In the genomic region with DNA sequence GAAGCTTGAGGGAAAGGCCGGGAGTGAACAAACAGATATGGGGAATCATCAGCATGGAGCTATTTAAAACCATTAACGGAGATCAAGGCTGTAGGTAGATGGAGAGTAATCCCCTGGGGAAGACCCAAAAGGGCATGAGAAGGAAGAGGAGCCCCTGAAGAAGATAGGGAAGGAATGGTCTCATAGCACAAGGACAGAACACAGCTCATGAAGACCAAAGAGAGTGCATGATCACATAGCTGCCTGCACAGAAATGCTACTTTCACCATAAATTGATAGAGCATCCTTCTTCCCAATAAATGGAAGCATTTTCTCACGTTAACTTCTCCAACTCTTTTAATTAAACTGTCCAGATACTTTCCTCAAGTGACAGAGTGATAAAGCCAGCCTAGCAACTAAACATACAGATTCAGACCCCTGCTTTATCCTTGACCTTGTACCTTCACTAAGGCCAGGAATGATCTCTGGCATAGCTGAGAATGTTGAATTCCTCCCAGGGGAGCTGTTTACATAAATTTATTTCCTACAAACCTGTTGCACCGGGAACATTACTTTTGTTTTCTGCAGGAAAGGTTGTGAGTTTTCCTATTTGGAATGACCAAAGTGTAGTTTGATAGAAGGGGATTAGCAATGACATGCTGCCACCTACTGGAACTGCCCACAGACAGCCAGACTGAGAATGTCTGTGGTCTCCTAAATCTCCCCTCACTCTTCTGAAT, we compare ENCODE assay signal across 8 cellular contexts.
DNase-seq lines count a peak whose midpoint lies in the region; ATAC-seq lines count a peak whose summit lies in the region.

No MANE protein-coding gene starts in this region.

- H3K18ac ChIP-seq in mesendoderm (ENCODE audit: low read length), result no peak overlapping the region

- no CpG with 5 or more reads among the region's 4 CpGs for WGBS in mesendoderm (ENCODE audit: extremely low coverage, insufficient coverage, low lambda C conversion rate)

- no peak overlapping the region for H3K4me2 ChIP-seq in mesendoderm (ENCODE audit: low read length)

- H3K27ac ChIP-seq in mesendoderm (ENCODE audit: low read depth, low read length), result no peak overlapping the region

- H3K56ac ChIP-seq in mesendoderm (ENCODE audit: low read length), result no peak overlapping the region

- no peaks in the 10 kb centered on the region for H3K79me1 ChIP-seq in mesendoderm (ENCODE audit: low read length)

- intact Hi-C loops in activated naive CD4-positive, alpha-beta T cell treated with anti-CD3 and anti-CD28 coated beads for 36 hours (cut with micrococcal nuclease), result no loop called here

- H3K79me2 ChIP-seq in mesendoderm (ENCODE audit: control insufficient read depth, insufficient read depth, low read length), result no peaks in the 10 kb centered on the region

- DNase-seq in activated naive CD4-positive, alpha-beta T cell treated with anti-CD3 and anti-CD28 coated beads for 36 hours, result peak; percentile 14
- no peak for DNase-seq in activated naive CD4-positive, alpha-beta T cell treated with anti-CD3 and anti-CD28 coated beads, Interleukin-2, amount 50 U/mL, for 72 hours (ENCODE audit: low spot score in 2 of 2)
- DNase-seq in NCI-H526 (lab: John Stamatoyannopoulos, UW) (peak; percentile 44 to 76), dedifferentiated amniotic fluid mesenchymal stem cell (ENCODE audit: extremely low spot score) (peak; percentile 26), mesendoderm (peak; percentile 56), GM19240 (ENCODE audit: insufficient read length, low spot score) (no peak)
- DNase-seq in activated naive CD8-positive, alpha-beta T cell treated with anti-CD3 and anti-CD28 coated beads for 36 hours, result no peak

- no peak overlapping the region for H3K9ac ChIP-seq in mesendoderm (ENCODE audit: low read length)

- no peaks in the 10 kb centered on the region for H3K27me3 Mint-ChIP-seq in activated naive CD4-positive, alpha-beta T cell treated with anti-CD3 and anti-CD28 coated beads for 36 hours (ENCODE audit: low read depth)
- no peaks in the 10 kb centered on the region for H3K27me3 Mint-ChIP-seq in activated naive CD8-positive, alpha-beta T cell treated with anti-CD3 and anti-CD28 coated beads for 36 hours

- H3K4me1 Mint-ChIP-seq in activated naive CD4-positive, alpha-beta T cell treated with anti-CD3 and anti-CD28 coated beads for 36 hours (ENCODE audit: low read depth), result no peaks in the 10 kb centered on the region
- H3K4me1 Mint-ChIP-seq in activated naive CD8-positive, alpha-beta T cell treated with anti-CD3 and anti-CD28 coated beads for 36 hours, result no peaks in the 10 kb centered on the region

- peaks cover 4% of the 10 kb centered on the region for H3K36me3 Mint-ChIP-seq in activated naive CD4-positive, alpha-beta T cell treated with anti-CD3 and anti-CD28 coated beads for 36 hours (ENCODE audit: low read depth)
- H3K36me3 Mint-ChIP-seq in activated naive CD4-positive, alpha-beta T cell treated with anti-CD3 and anti-CD28 coated beads, Interleukin-2, amount 50 U/mL, for 72 hours, result no peaks in the 10 kb centered on the region
- peaks cover 2% of the 10 kb centered on the region for H3K36me3 Mint-ChIP-seq in activated naive CD8-positive, alpha-beta T cell treated with anti-CD3 and anti-CD28 coated beads for 36 hours

- no peaks in the 10 kb centered on the region for H3K27me3 ChIP-seq in mesendoderm (ENCODE audit: insufficient read depth, low read length, poor library complexity)

- CTCF ChIA-PET in activated naive CD4-positive, alpha-beta T cell treated with anti-CD3 and anti-CD28 coated beads for 36 hours (lab: Charles Lee), result interaction anchor here (1.1 kb wide), 1 partner anchor 14 kb away, joined by 4 read pairs; no protein-coding TSS in a partner anchor

- H3K36me3 ChIP-seq in mesendoderm (ENCODE audit: control insufficient read depth, insufficient read depth, low read length), result no peaks in the 10 kb centered on the region

- no peak overlapping the region for H3K23ac ChIP-seq in mesendoderm (ENCODE audit: low read length)

- H2BK15ac ChIP-seq in mesendoderm (replicated peaks; ENCODE audit: low read depth), result no peak overlapping the region

- no peaks in the 10 kb centered on the region for H3K9me3 Mint-ChIP-seq in activated naive CD4-positive, alpha-beta T cell treated with anti-CD3 and anti-CD28 coated beads for 36 hours
- H3K9me3 Mint-ChIP-seq in activated naive CD4-positive, alpha-beta T cell treated with anti-CD3 and anti-CD28 coated beads, Interleukin-2, amount 50 U/mL, for 72 hours, result no peaks in the 10 kb centered on the region
- no peaks in the 10 kb centered on the region for H3K9me3 Mint-ChIP-seq in activated naive CD8-positive, alpha-beta T cell treated with anti-CD3 and anti-CD28 coated beads for 36 hours

- no peak overlapping the region for H3K27ac Mint-ChIP-seq in activated naive CD4-positive, alpha-beta T cell treated with anti-CD3 and anti-CD28 coated beads for 36 hours
- no peak overlapping the region for H3K27ac Mint-ChIP-seq in activated naive CD4-positive, alpha-beta T cell treated with anti-CD3 and anti-CD28 coated beads, Interleukin-2, amount 50 U/mL, for 72 hours
- H3K27ac Mint-ChIP-seq in activated naive CD8-positive, alpha-beta T cell treated with anti-CD3 and anti-CD28 coated beads for 36 hours, result no peak overlapping the region

- no peak overlapping the region for H4K5ac ChIP-seq in mesendoderm (ENCODE audit: low read length)

- H2AK5ac ChIP-seq in mesendoderm (ENCODE audit: low read length), result no peak overlapping the region

- no peak overlapping the region for H3K4me3 Mint-ChIP-seq in activated naive CD4-positive, alpha-beta T cell treated with anti-CD3 and anti-CD28 coated beads for 36 hours
- no peak overlapping the region for H3K4me3 Mint-ChIP-seq in activated naive CD8-positive, alpha-beta T cell treated with anti-CD3 and anti-CD28 coated beads for 36 hours

- H2BK120ac ChIP-seq in mesendoderm (ENCODE audit: low read depth, low read length), result no peak overlapping the region

- H3K4me3 ChIP-seq in mesendoderm (ENCODE audit: low read length), result no peak overlapping the region

- H3K4me1 ChIP-seq in mesendoderm (ENCODE audit: control insufficient read depth, low read depth, low read length), result no peaks in the 10 kb centered on the region

- H3K4ac ChIP-seq in mesendoderm (ENCODE audit: low read depth, low read length), result no peak overlapping the region

- H4K8ac ChIP-seq in mesendoderm (ENCODE audit: low read depth, low read length), result no peak overlapping the region

- ATAC-seq in activated naive CD4-positive, alpha-beta T cell treated with anti-CD3 and anti-CD28 coated beads, Interleukin-2, amount 50 U/mL, for 72 hours, result no peak
- ATAC-seq in GM19035 (IDR thresholded peaks at IDR 0.05; ENCODE audit: unreplicated experiment), result no peak

- no peak overlapping the region for H2BK5ac ChIP-seq in mesendoderm (ENCODE audit: low read length)

Comparison
In these comparisons a context has a peak if more than half of its experiments do, and no peak if none do; other contexts are left out.
1. DNase-seq: peak in activated naive CD4-positive, alpha-beta T cell treated with anti-CD3 and anti-CD28 coated beads for 36 hours (single experiment), NCI-H526 (2 of 2), dedifferentiated amniotic fluid mesenchymal stem cell (single experiment) and mesendoderm (single experiment); none in activated naive CD4-positive, alpha-beta T cell treated with anti-CD3 and anti-CD28 coated beads, Interleukin-2, amount 50 U/mL, for 72 hours (0 of 2), GM19240 (single experiment) and activated naive CD8-positive, alpha-beta T cell treated with anti-CD3 and anti-CD28 coated beads for 36 hours (single experiment).